8 cellular contexts compared by ENCODE assay signal in genomic region chr2:210225461-210225798, GRCh38. TPM values are rescaled to one million over a fixed set of nuclear protein-coding genes. Genes with fewer than 3 reads are reported as not detected.
DNase-seq lines count a peak whose midpoint lies in the region; ATAC-seq, FAIRE-seq and TF ChIP-seq lines count a peak whose summit lies in the region.

No MANE protein-coding gene starts in this region.

- H3K14ac ChIP-seq in H1 (ENCODE audit: insufficient read length) = no peak overlapping the region

- DNase-seq in left ventricle myocardium inferior = no peak
- DNase-seq in cardiac septum (ENCODE audit: low spot score) = no peak
- no peak for DNase-seq in H1 (ENCODE audit: low read depth in 1 of 2, low spot score in 2 of 2)
- DNase-seq in OCI-M2 (lab: John Stamatoyannopoulos, UW; ENCODE audit: unreplicated experiment) = no peak
- no peak for DNase-seq in activated naive CD4-positive, alpha-beta T cell treated with anti-CD3 and anti-CD28 coated beads, Interleukin-2, amount 50 U/mL, for 16 hours
- no peak for DNase-seq in CD1c-positive myeloid dendritic cell (ENCODE audit: extremely low spot score)
- no peak for DNase-seq in omental fat pad (ENCODE audit: low spot score)

- no peak overlapping the region for H2BK20ac ChIP-seq in H1 (ENCODE audit: low read length)

- H3K56ac ChIP-seq in H1 (replicated peaks; ENCODE audit: insufficient read length, low read depth, low read length) = no peak overlapping the region

- no peak overlapping the region for H4K91ac ChIP-seq in H1 (replicated peaks; ENCODE audit: insufficient read length, low read length)

- no peak for FAIRE-seq in H1 (lab: Jason Lieb, UNC)

- no peaks in the 10 kb centered on the region for H3K79me2 ChIP-seq in H1 (ENCODE audit: control insufficient read depth in 1 of 2, insufficient read depth in 2 of 2, low read length in 2 of 2)

- H3K9ac ChIP-seq in H1 (replicated peaks in 1 of 4; ENCODE audit: extremely low read depth in 1 of 4, low read depth in 3 of 4, low read length in 3 of 4) (peak overlapping the region in 2 of 4 experiments; percentile 6 to 50; a peak in 3 of 7 replicates), mucosa of stomach (ENCODE audit: low read length) (peak overlapping the region; percentile 68)

- no peaks in the 10 kb centered on the region for H3K9me3 ChIP-seq in left ventricle myocardium inferior (replicated peaks)
- H3K9me3 ChIP-seq in H1 (ENCODE audit: insufficient read depth in 2 of 2, low read depth in 1 of 2, low read length in 1 of 2) = no peaks in the 10 kb centered on the region
- no peaks in the 10 kb centered on the region for H3K9me3 ChIP-seq in mucosa of stomach (ENCODE audit: control insufficient read depth, low read length)

- CTCF ChIA-PET in H1 (lab: Charles Lee; ENCODE audit: partially characterized antibody) = no interaction called here

- no peaks in the 10 kb centered on the region for H3K36me3 ChIP-seq in left ventricle myocardium inferior
- H3K36me3 ChIP-seq in H1 (ENCODE audit: control insufficient read depth in 2 of 4, insufficient read depth in 4 of 4, low read length in 3 of 4) = no peaks in the 10 kb centered on the region
- no peaks in the 10 kb centered on the region for H3K36me3 ChIP-seq in mucosa of stomach (ENCODE audit: control insufficient read depth, insufficient read depth, low read length)

- no peaks in the 10 kb centered on the region for H3K79me1 ChIP-seq in H1 (ENCODE audit: low read depth, low read length)

- TF ChIP-seq RAD21 in H1 (IDR thresholded peaks at IDR 0.05 in 1 of 2, conservative IDR thresholded peaks at IDR 0.05 in 1 of 2; ENCODE audit: low read depth in 2 of 2, low read length in 2 of 2) = no peak

- H2BK120ac ChIP-seq in H1 (replicated peaks; ENCODE audit: low read depth, low read length) = no peak overlapping the region

- H3K27ac ChIP-seq in left ventricle myocardium inferior (replicated peaks) (peak overlapping the region; percentile 53), H1 (ENCODE audit: low read depth, low read length) (no peak overlapping the region)

- H3K4me3 ChIP-seq in left ventricle myocardium inferior = peak overlapping the region; percentile 75
- peak overlapping the region; percentile 65 to 81 (median 71) for H3K4me3 ChIP-seq in H1 (ENCODE audit: extremely low read depth in 1 of 4, insufficient read depth in 2 of 4, low read depth in 3 of 4, low read length in 4 of 4)
- peak overlapping the region; percentile 33 for H3K4me3 ChIP-seq in mucosa of stomach (ENCODE audit: low read length)

- peak overlapping the region; percentile 77 for H4K8ac ChIP-seq in H1 (ENCODE audit: extremely low read depth, insufficient read depth, low read length)

- peak overlapping the region; percentile 87; the same call in 1 of the 2 replicates for H2BK12ac ChIP-seq in H1 (ENCODE audit: low read depth, low read length)

- H3K4ac ChIP-seq in H1 (replicated peaks; ENCODE audit: insufficient read length, low read depth, low read length) = no peak overlapping the region

- no peak overlapping the region for H3K23ac ChIP-seq in H1 (ENCODE audit: insufficient read length)

- WGBS in H1 (ENCODE audit: extremely low coverage in 1 of 2, insufficient coverage in 1 of 2, insufficient read length in 1 of 2, insufficient replicate concordance in 2 of 2, low coverage in 1 of 2, low lambda C conversion rate in 2 of 2, missing lambda C conversion rate in 1 of 2), 2 experiments = 22% methylated on average over 10 of the region's 10 CpGs; no CpG with 5 or more reads in 1 of the 2 experiments

- peaks cover 9% of the 10 kb centered on the region for H3K23me2 ChIP-seq in H1 (ENCODE audit: low read depth, low read length)

- intact Hi-C loops in left ventricle myocardium inferior (cut with micrococcal nuclease) (no loop called here), cardiac septum (cut with DNase I) (no loop called here)

- no peak overlapping the region for H2AK5ac ChIP-seq in H1 (ENCODE audit: low read depth, low read length)

- H4K5ac ChIP-seq in H1 (ENCODE audit: insufficient read length, low read depth, low read length) = no peak overlapping the region

- H2AFZ ChIP-seq in H1 (ENCODE audit: low read length) = peak overlapping the region; percentile 82

- H2BK5ac ChIP-seq in H1 (ENCODE audit: low read depth, low read length) = no peak overlapping the region

- POLR2A ChIA-PET in H1 (lab: Charles Lee; ENCODE audit: partially characterized antibody) = no interaction called here

- TF ChIP-seq EP300 in H1 (IDR thresholded peaks at IDR 0.05; ENCODE audit: borderline replicate concordance in 1 of 2, low read depth in 2 of 2, low read length in 2 of 2) = no peak

- H3K4me1 ChIP-seq in left ventricle myocardium inferior (peaks cover 14% of the 10 kb centered on the region), H1 (replicated peaks in 1 of 4; ENCODE audit: control insufficient read depth in 3 of 4, insufficient read depth in 4 of 4, low read length in 3 of 4) (no peaks in the 10 kb centered on the region; a peak in 1 of 7 replicates), mucosa of stomach (ENCODE audit: control insufficient read depth, insufficient read depth, low read length) (peaks cover 8% of the 10 kb centered on the region)

- peak overlapping the region; percentile 54 to 82 for H3K4me2 ChIP-seq in H1 (ENCODE audit: insufficient read depth in 1 of 2, low read depth in 2 of 2, low read length in 2 of 2)

- ATAC-seq in omental fat pad (ENCODE audit: low FRiP score) = no peak

- TF ChIP-seq POLR2A in H1 (IDR thresholded peaks at IDR 0.05; ENCODE audit: control extremely low read depth in 1 of 2, low read depth in 2 of 2, low read length in 2 of 2) = no peak

- H4K20me1 ChIP-seq in H1 (replicated peaks in 1 of 2; ENCODE audit: control insufficient read depth in 1 of 2, insufficient read depth in 2 of 2, low read length in 2 of 2) = no peaks in the 10 kb centered on the region

- H3K27me3 ChIP-seq in left ventricle myocardium inferior (ENCODE audit: low read depth) = peaks cover 48% of the 10 kb centered on the region
- peaks cover 0 to 27% (median 17%) of the 10 kb centered on the region in 4 experiments; a peak in 6 of 7 replicates for H3K27me3 ChIP-seq in H1 (replicated peaks in 1 of 4; ENCODE audit: control insufficient read depth in 3 of 4, extremely low read depth in 1 of 4, insufficient read depth in 3 of 4, low read length in 3 of 4)
- peaks cover 10% of the 10 kb centered on the region for H3K27me3 ChIP-seq in mucosa of stomach (ENCODE audit: control insufficient read depth, insufficient read depth, low read length)

- no peak for TF ChIP-seq CTCF in left ventricle myocardium inferior (IDR thresholded peaks at IDR 0.05; ENCODE audit: borderline replicate concordance)
- no peak for TF ChIP-seq CTCF in H1 (IDR thresholded peaks at IDR 0.05; ENCODE audit: control extremely low read depth in 1 of 3, insufficient read depth in 1 of 3, low read depth in 1 of 3, low read length in 3 of 3)
- TF ChIP-seq CTCF in omental fat pad (IDR thresholded peaks at IDR 0.05) = no peak

- H3K18ac ChIP-seq in H1 (ENCODE audit: extremely low read depth, low read length) = 0 out of 2 replicates have a peak overlapping the region, but pooled peaks have one; percentile 48

- no peak overlapping the region for H2BK15ac ChIP-seq in H1 (ENCODE audit: low read length)

TF ChIP-seq in H1, 55 proteins besides CTCF, POLR2A, EP300 and RAD21 (continues in another document):
- TF ChIP-seq BRCA1 (IDR thresholded peaks at IDR 0.05; ENCODE audit: low read depth, low read length) (no peak), TEAD4 (IDR thresholded peaks at IDR 0.05; ENCODE audit: low read depth, low read length) (no peak), ATF2 (IDR thresholded peaks at IDR 0.05; ENCODE audit: low read length) (no peak), MAX (IDR thresholded peaks at IDR 0.05) (peak; percentile 1; the same call in 1 of the 2 replicates), CHD2 (IDR thresholded peaks at IDR 0.05; ENCODE audit: low read length) (no peak), EGR1 (IDR thresholded peaks at IDR 0.05; ENCODE audit: borderline replicate concordance, low read depth, low read length) (no peak)

RNA-seq across cellular contexts. Expression of gene ACADL, which starts 0.2 kb away (rescaled TPM):
- total RNA-seq in left ventricle myocardium inferior = 1.3 TPM
- total RNA-seq in cardiac septum = 6.2 TPM
- 0.34 and 0.40 TPM in 2 replicates for total RNA-seq in H1 (2021; fragmentation: NEBNext Ultra II Directional; extraction: Animal tissue kit (Norgen Biotek cat#: 25700))
- polyA plus RNA-seq in H1 (2011; rRNA removed) = 0.09 and 0.11 TPM in 2 replicates
- 0.19 TPM for polyA plus RNA-seq in H1 (2011; cell fraction: cytosol; rRNA removed)
- 0.24 TPM for polyA plus RNA-seq in H1 (2011; cell fraction: nucleus; rRNA removed)
- 0.22 to 0.42 TPM (median 0.27 TPM) in 4 replicates for polyA plus RNA-seq in H1 (2012, experiment 1 of 2)
- not detected for polyA plus RNA-seq in H1 (2012, experiment 2 of 2)
- polyA plus RNA-seq in H1 (2013, experiment 1 of 2) = 0.26 TPM
- 0.18 TPM for polyA plus RNA-seq in H1 (2013, experiment 2 of 2)
- polyA minus RNA-seq in H1 (2011; rRNA and poly(A)+ RNA removed) = 0.19 and 0.32 TPM in 2 replicates
- not detected for polyA minus RNA-seq in H1 (2011; cell fraction: cytosol; rRNA and poly(A)+ RNA removed)
- 0.90 TPM for polyA minus RNA-seq in H1 (2011; cell fraction: nucleus; rRNA and poly(A)+ RNA removed)
- 10 to 100 TPM in 2 of 4 donors, 1 to 10 TPM in 2; 4.2 to 17.3 (median 11.7) TPM for total RNA-seq in omental fat pad

RNA-seq across cellular contexts. Expression of gene KANSL1L, which starts 54.2 kb away (rescaled TPM):
- total RNA-seq in left ventricle myocardium inferior (18.1 TPM), cardiac septum (25.9 TPM), omental fat pad (10 to 100 TPM; 12.5 to 48.5 (median 24.4) TPM)
- 15.2 and 17.2 TPM in 2 replicates for total RNA-seq in H1 (2021; fragmentation: NEBNext Ultra II Directional; extraction: Animal tissue kit (Norgen Biotek cat#: 25700))
- 4.0 and 5.4 TPM in 2 replicates for polyA plus RNA-seq in H1 (2011; rRNA removed)
- polyA plus RNA-seq in H1 (2011; cell fraction: cytosol; rRNA removed) = 11.3 TPM
- polyA plus RNA-seq in H1 (2011; cell fraction: nucleus; rRNA removed) = 5.7 TPM
- polyA plus RNA-seq in H1 (2012, experiment 1 of 2) = 5.8 to 10.2 TPM (median 8.0 TPM) in 4 replicates
- 0.79 TPM for polyA plus RNA-seq in H1 (2012, experiment 2 of 2)
- 8.3 TPM for polyA plus RNA-seq in H1 (2013, experiment 1 of 2)
- polyA plus RNA-seq in H1 (2013, experiment 2 of 2) = 6.8 TPM
- polyA minus RNA-seq in H1 (2011; rRNA and poly(A)+ RNA removed) = 16.2 and 19.6 TPM in 2 replicates
- polyA minus RNA-seq in H1 (2011; cell fraction: cytosol; rRNA and poly(A)+ RNA removed) = 6.9 TPM
- polyA minus RNA-seq in H1 (2011; cell fraction: nucleus; rRNA and poly(A)+ RNA removed) = 47.4 TPM
